ENCODE assay signal across 1 cellular context in the genomic region with DNA sequence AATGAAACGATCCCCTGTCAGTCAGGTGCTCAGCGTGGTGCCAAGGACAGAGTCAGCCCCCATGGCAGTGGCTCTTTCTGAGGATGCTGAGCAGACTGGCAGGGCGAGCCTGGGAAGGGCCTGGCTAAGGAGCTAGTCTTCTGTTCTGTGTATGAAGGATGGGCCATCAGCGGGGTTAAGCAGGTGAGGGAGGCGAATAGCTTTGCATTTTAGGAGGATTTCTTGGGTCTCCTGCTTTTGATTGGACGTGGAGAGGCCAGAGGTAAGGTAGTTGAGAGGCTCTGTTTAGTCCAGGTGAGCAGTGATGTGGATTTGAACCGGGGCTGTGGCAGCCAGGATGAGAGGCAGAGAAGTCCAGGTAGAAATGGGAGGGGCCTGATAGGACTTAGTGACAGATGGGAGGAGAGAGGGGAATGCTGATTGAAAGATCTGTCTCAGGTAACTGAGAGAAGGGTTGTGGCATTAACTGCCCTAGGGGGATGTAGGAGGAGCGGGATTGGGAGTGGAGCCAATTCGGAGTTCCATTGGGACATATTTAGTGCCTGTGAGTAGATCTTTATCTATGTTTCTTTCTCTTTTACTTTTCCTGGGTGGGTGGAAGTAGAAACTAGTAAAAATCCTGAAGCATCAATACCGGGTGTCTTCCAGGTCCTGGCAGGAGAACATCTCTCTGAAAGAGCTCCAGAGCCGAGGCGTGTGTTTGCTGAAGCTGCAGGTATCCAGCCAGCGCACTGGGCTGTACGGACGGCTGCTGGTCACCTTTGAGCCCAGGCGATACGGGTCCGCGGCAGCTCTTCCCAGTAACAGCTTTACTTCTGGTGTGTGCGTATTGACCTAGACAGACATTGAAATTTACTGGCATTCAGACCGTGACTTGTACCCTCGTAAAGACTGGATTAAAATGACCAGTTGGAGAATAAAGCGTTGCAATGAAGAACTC.
TF ChIP-seq lines count a peak whose summit lies in the region.

No MANE protein-coding gene starts in this region.

TF ChIP-seq in WTC11, 78 proteins besides CTCF, POLR2A, EP300 and RAD21 (continued from another document):
- TF ChIP-seq, protein P1, sequence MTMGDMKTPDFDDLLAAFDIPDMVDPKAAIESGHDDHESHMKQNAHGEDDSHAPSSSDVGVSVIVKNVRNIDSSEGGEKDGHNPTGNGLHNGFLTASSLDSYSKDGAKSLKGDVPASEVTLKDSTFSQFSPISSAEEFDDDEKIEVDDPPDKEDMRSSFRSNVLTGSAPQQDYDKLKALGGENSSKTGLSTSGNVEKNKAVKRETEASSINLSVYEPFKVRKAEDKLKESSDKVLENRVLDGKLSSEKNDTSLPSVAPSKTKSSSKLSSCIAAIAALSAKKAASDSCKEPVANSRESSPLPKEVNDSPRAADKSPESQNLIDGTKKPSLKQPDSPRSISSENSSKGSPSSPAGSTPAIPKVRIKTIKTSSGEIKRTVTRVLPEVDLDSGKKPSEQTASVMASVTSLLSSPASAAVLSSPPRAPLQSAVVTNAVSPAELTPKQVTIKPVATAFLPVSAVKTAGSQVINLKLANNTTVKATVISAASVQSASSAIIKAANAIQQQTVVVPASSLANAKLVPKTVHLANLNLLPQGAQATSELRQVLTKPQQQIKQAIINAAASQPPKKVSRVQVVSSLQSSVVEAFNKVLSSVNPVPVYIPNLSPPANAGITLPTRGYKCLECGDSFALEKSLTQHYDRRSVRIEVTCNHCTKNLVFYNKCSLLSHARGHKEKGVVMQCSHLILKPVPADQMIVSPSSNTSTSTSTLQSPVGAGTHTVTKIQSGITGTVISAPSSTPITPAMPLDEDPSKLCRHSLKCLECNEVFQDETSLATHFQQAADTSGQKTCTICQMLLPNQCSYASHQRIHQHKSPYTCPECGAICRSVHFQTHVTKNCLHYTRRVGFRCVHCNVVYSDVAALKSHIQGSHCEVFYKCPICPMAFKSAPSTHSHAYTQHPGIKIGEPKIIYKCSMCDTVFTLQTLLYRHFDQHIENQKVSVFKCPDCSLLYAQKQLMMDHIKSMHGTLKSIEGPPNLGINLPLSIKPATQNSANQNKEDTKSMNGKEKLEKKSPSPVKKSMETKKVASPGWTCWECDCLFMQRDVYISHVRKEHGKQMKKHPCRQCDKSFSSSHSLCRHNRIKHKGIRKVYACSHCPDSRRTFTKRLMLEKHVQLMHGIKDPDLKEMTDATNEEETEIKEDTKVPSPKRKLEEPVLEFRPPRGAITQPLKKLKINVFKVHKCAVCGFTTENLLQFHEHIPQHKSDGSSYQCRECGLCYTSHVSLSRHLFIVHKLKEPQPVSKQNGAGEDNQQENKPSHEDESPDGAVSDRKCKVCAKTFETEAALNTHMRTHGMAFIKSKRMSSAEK (CRISPR knock-in tag; IDR thresholded peaks at IDR 0.05; ENCODE audit: borderline replicate concordance): no peak
- TF ChIP-seq GABPB1 (CRISPR knock-in tag; IDR thresholded peaks at IDR 0.05): no peak
- TF ChIP-seq NR1H2 (CRISPR knock-in tag; IDR thresholded peaks at IDR 0.05): no peak
- TF ChIP-seq FOXK1 (CRISPR knock-in tag; IDR thresholded peaks at IDR 0.05): no peak
- TF ChIP-seq, protein P2, sequence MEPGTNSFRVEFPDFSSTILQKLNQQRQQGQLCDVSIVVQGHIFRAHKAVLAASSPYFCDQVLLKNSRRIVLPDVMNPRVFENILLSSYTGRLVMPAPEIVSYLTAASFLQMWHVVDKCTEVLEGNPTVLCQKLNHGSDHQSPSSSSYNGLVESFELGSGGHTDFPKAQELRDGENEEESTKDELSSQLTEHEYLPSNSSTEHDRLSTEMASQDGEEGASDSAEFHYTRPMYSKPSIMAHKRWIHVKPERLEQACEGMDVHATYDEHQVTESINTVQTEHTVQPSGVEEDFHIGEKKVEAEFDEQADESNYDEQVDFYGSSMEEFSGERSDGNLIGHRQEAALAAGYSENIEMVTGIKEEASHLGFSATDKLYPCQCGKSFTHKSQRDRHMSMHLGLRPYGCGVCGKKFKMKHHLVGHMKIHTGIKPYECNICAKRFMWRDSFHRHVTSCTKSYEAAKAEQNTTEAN (CRISPR knock-in tag; IDR thresholded peaks at IDR 0.05): no peak
- TF ChIP-seq ZNF423 (CRISPR knock-in tag; IDR thresholded peaks at IDR 0.05): no peak
- TF ChIP-seq, protein P3, sequence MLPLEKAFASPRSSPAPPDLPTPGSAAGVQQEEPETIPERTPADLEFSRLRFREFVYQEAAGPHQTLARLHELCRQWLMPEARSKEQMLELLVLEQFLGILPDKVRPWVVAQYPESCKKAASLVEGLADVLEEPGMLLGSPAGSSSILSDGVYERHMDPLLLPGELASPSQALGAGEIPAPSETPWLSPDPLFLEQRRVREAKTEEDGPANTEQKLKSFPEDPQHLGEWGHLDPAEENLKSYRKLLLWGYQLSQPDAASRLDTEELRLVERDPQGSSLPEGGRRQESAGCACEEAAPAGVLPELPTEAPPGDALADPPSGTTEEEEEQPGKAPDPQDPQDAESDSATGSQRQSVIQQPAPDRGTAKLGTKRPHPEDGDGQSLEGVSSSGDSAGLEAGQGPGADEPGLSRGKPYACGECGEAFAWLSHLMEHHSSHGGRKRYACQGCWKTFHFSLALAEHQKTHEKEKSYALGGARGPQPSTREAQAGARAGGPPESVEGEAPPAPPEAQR (CRISPR knock-in tag; IDR thresholded peaks at IDR 0.05): no peak
- TF ChIP-seq, protein P4, sequence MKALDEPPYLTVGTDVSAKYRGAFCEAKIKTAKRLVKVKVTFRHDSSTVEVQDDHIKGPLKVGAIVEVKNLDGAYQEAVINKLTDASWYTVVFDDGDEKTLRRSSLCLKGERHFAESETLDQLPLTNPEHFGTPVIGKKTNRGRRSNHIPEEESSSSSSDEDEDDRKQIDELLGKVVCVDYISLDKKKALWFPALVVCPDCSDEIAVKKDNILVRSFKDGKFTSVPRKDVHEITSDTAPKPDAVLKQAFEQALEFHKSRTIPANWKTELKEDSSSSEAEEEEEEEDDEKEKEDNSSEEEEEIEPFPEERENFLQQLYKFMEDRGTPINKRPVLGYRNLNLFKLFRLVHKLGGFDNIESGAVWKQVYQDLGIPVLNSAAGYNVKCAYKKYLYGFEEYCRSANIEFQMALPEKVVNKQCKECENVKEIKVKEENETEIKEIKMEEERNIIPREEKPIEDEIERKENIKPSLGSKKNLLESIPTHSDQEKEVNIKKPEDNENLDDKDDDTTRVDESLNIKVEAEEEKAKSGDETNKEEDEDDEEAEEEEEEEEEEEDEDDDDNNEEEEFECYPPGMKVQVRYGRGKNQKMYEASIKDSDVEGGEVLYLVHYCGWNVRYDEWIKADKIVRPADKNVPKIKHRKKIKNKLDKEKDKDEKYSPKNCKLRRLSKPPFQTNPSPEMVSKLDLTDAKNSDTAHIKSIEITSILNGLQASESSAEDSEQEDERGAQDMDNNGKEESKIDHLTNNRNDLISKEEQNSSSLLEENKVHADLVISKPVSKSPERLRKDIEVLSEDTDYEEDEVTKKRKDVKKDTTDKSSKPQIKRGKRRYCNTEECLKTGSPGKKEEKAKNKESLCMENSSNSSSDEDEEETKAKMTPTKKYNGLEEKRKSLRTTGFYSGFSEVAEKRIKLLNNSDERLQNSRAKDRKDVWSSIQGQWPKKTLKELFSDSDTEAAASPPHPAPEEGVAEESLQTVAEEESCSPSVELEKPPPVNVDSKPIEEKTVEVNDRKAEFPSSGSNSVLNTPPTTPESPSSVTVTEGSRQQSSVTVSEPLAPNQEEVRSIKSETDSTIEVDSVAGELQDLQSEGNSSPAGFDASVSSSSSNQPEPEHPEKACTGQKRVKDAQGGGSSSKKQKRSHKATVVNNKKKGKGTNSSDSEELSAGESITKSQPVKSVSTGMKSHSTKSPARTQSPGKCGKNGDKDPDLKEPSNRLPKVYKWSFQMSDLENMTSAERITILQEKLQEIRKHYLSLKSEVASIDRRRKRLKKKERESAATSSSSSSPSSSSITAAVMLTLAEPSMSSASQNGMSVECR (CRISPR knock-in tag; IDR thresholded peaks at IDR 0.05; ENCODE audit: borderline replicate concordance): no peak
TF ChIP-seq in WTC11: peak in this region for 0.
